8 cellular contexts compared by ENCODE assay signal in the genomic region with DNA sequence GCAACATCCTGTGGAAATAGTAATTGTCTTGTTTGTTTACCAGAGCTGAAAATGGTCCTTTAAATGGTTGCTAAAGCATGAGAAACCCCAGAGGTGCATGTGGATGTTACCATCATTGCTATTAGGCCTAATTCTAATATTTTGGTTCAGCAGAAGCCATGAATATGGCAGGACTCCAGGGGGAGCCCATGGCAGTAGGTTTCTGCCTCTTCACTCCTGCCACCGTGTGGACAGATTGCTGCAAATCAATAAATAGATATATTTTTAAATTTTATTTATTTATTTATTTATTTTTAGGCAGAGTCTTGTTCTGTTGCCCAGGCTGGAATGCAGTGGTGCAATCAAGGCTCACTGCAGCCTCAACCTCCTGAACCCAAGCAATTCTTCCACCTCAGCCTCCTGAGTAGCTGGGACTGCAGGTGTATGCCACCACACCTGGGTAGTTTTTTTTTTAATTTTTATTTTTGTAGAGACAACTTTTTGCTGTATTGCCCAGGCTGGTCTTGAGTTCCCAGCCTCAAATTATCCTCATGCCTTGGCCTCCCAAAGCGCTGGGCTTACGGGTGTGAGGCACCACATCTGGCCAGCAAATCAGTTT. TPM values are rescaled to one million over a fixed set of nuclear protein-coding genes. Genes with fewer than 3 reads are reported as not detected.
DNase-seq lines count a peak whose midpoint lies in the region; ATAC-seq and TF ChIP-seq lines count a peak whose summit lies in the region.

No MANE protein-coding gene starts in this region.

- peak; percentile 76 for ATAC-seq in GM18861 (IDR thresholded peaks at IDR 0.05; ENCODE audit: unreplicated experiment)

- H3K9me3 Mint-ChIP-seq in MCF 10A (ENCODE audit: unreplicated experiment): peaks cover 7% of the 10 kb centered on the region

- no peak overlapping the region for H3K4me3 Mint-ChIP-seq in MCF 10A (ENCODE audit: unreplicated experiment)

- H3K4me1 ChIP-seq in BLaER1: peaks cover 59% of the 10 kb centered on the region

- CTCF ChIA-PET in MCF 10A (lab: Yijun Ruan, JAX): interaction anchor here (0.6 to 2.7 kb wide), 30 partner anchors 10 to 1334 kb away, joined by 3 to 19 read pairs (median 3); no protein-coding TSS in a partner anchor

- DNase-seq in M059J (ENCODE audit: low read depth) (peak; percentile 68), SK-N-DZ (ENCODE audit: low spot score) (peak; percentile 49), MCF 10A (ENCODE audit: unreplicated experiment) (peak; percentile 83), kidney tubule cell (ENCODE audit: low spot score) (peak; percentile 76), NCI-H187 treated with DMSO at 0.1 percent for 48 hours (lab: John Stamatoyannopoulos, UW) (no peak)
- DNase-seq in stimulated activated CD8-positive, alpha-beta memory T cell treated with anti-CD3 and anti-CD28 coated beads, Interleukin-4, amount 100 ng/mL, for 48 hours: peak; percentile 53

- no peaks in the 10 kb centered on the region for H3K27me3 Mint-ChIP-seq in MCF 10A (ENCODE audit: insufficient read depth, unreplicated experiment)

- no peaks in the 10 kb centered on the region for H3K27me3 ChIP-seq in BLaER1

- H3K9me3 ChIP-seq in BLaER1: no peaks in the 10 kb centered on the region

- POLR2A ChIA-PET in MCF 10A (lab: Yijun Ruan, JAX): no interaction called here

- TF ChIP-seq CTCF in MCF 10A (IDR thresholded peaks at IDR 0.05; ENCODE audit: unreplicated experiment): peak; percentile 79

- peak overlapping the region; percentile 29 for H3K4me2 ChIP-seq in BLaER1

- no peak overlapping the region for H3K9ac ChIP-seq in BLaER1

- H3K27ac Mint-ChIP-seq in MCF 10A (ENCODE audit: low read depth, unreplicated experiment): no peak overlapping the region

- no peaks in the 10 kb centered on the region for H3K4me1 Mint-ChIP-seq in MCF 10A (ENCODE audit: insufficient read depth, unreplicated experiment)

- no TSS peak for BruUV-seq in MCF 10A (replicated peaks; lab: Mats Ljungman, UMichigan)

- no peak overlapping the region for H3K4me3 ChIP-seq in BLaER1

- no peaks in the 10 kb centered on the region for H3K36me3 Mint-ChIP-seq in MCF 10A (ENCODE audit: insufficient read depth, unreplicated experiment)

- no peaks in the 10 kb centered on the region for H4K20me1 ChIP-seq in BLaER1

- intact Hi-C loops in MCF 10A (cut with micrococcal nuclease): loop anchor here (1.0 kb wide), 3 partner anchors 148 to 471 kb away; no protein-coding TSS in a partner anchor

- no peaks in the 10 kb centered on the region for H3K36me3 ChIP-seq in BLaER1

- H3K27ac ChIP-seq in BLaER1: no peak overlapping the region

RNA-seq across cellular contexts. Expression of gene CAPN13, which starts 54.9 kb away (rescaled TPM):
- not detected in 2 replicates for total RNA-seq in M059J (2014; rRNA removed; shearing (Covaris generic))
- polyA plus RNA-seq in SK-N-DZ (2014; cell fraction: cytosol; rRNA removed): not detected in 2 replicates
- not detected in 2 replicates for polyA plus RNA-seq in SK-N-DZ (2014; cell fraction: nucleus; rRNA removed)
- not detected in 2 replicates for total RNA-seq in MCF 10A (2022)
